Comparison of ENCODE assay signal across 5 cellular contexts in genomic region chr12:121374945-121375584, GRCh38. TPM values are rescaled to one million over a fixed set of nuclear protein-coding genes. Genes with fewer than 3 reads are reported as not detected.
DNase-seq lines count a peak whose midpoint lies in the region; ATAC-seq, FAIRE-seq and TF ChIP-seq lines count a peak whose summit lies in the region.
"Not testable (repeated sequence)": the region's sequence is repeated elsewhere in the genome, so short reads cannot be mapped to it uniquely, and the experiment has no call there.

No MANE protein-coding gene starts in this region.

- peaks cover 11% of the 10 kb centered on the region for H3K4me1 ChIP-seq in A549
- H3K4me1 ChIP-seq in HepG2 (ENCODE audit: insufficient read depth, low read length) = peaks cover 44% of the 10 kb centered on the region
- not testable (repeated sequence) for H3K4me1 ChIP-seq in neuronal stem cell (ENCODE audit: control insufficient read depth in 2 of 2, insufficient read depth in 1 of 2, low read depth in 1 of 2, low read length in 2 of 2); testis

- H3K36me3 ChIP-seq in HepG2 (replicated peaks in 1 of 2; ENCODE audit: control insufficient read depth in 1 of 2, insufficient read depth in 2 of 2, low read length in 2 of 2); neuronal stem cell (replicated peaks in 1 of 2; ENCODE audit: control insufficient read depth in 2 of 2, insufficient read depth in 2 of 2, low read length in 2 of 2); testis (ENCODE audit: low read depth, missing control alignments): not testable (repeated sequence)

- TF ChIP-seq EP300 in A549 (IDR thresholded peaks at IDR 0.05); HepG2 (IDR thresholded peaks at IDR 0.05; ENCODE audit: low read depth in 2 of 2, low read length in 2 of 2); HepG2 (CRISPR knock-in tag; IDR thresholded peaks at IDR 0.05; ENCODE audit: borderline replicate concordance): not testable (repeated sequence)

- H2BK15ac ChIP-seq in neuronal stem cell (ENCODE audit: low read length) = not testable (repeated sequence)

- not testable (repeated sequence) for H3K79me2 ChIP-seq in HepG2 (ENCODE audit: insufficient read depth, low read length)

- not testable (repeated sequence) for H3K9ac ChIP-seq in HepG2 (ENCODE audit: insufficient read depth, low read depth, low read length); neuronal stem cell (ENCODE audit: low read depth, low read length, poor library complexity)

- not testable (repeated sequence) for H3K27ac ChIP-seq in A549; HepG2 (ENCODE audit: extremely low read length, insufficient read depth, low read length); neuronal stem cell (replicated peaks; ENCODE audit: low read length); testis

- not testable (repeated sequence) for H3K27ac Mint-ChIP-seq in WTC11

- H2AFZ ChIP-seq in HepG2 (ENCODE audit: low read length); neuronal stem cell (ENCODE audit: low read length): not testable (repeated sequence)

- H3K4ac ChIP-seq in neuronal stem cell (ENCODE audit: low read length) = not testable (repeated sequence)

- not testable (repeated sequence) for H3K23ac ChIP-seq in neuronal stem cell (ENCODE audit: low read depth, low read length, poor library complexity)

- CTCF ChIA-PET in A549 (lab: Yijun Ruan, JAX) = interaction anchor here (1.6 kb wide), 1 partner anchor 68 kb away, joined by 4 read pairs; no protein-coding TSS in a partner anchor
- CTCF ChIA-PET in WTC11 (lab: Charles Lee) = interaction anchor here (0.5 kb wide), 1 partner anchor 305 kb away, joined by 3 read pairs; no protein-coding TSS in a partner anchor
- CTCF ChIA-PET in HepG2 (lab: Yijun Ruan, JAX; ENCODE audit: low intra/inter-chr PET ratio, low total read pairs) = not testable (repeated sequence)

- not testable (repeated sequence) for H2BK5ac ChIP-seq in neuronal stem cell (ENCODE audit: low read length)

- H3K9me3 ChIP-seq in A549; HepG2 (ENCODE audit: low read length); neuronal stem cell (replicated peaks in 1 of 2; ENCODE audit: control insufficient read depth in 2 of 2, insufficient read depth in 1 of 2, low read depth in 1 of 2, low read length in 2 of 2); testis: not testable (repeated sequence)

- not testable (repeated sequence) for H4K20me1 ChIP-seq in HepG2 (ENCODE audit: insufficient read depth, low read length)

- H3K14ac ChIP-seq in neuronal stem cell (ENCODE audit: low read length) = not testable (repeated sequence)

- not testable (repeated sequence) for H4K8ac ChIP-seq in neuronal stem cell (ENCODE audit: low read depth, low read length)

- not testable (repeated sequence) for H3K18ac ChIP-seq in neuronal stem cell (ENCODE audit: low read length)

- in situ Hi-C loops in HepG2 (cut with HindIII; ENCODE audit: extremely low pct_ligation_motif_present, low pct_unique_long_range_greater_than_20kb) = not testable (repeated sequence)

- not testable (repeated sequence) for H2BK120ac ChIP-seq in neuronal stem cell (ENCODE audit: low read depth, low read length)

- POLR2A ChIA-PET in A549 (lab: Yijun Ruan, JAX) = not testable (repeated sequence)
- POLR2A ChIA-PET in WTC11 (lab: Charles Lee) (interaction anchor here (0.6 kb wide), 1 partner anchor 62 kb away, joined by 3 read pairs; no protein-coding TSS in a partner anchor), HepG2 (lab: Yijun Ruan, JAX) (interaction anchor here (0.8 to 1.3 kb wide), 2 partner anchors 9 to 23 kb away, joined by 3 to 8 read pairs; partner anchors contain the start of gene ANAPC5)

- TF ChIP-seq CTCF in A549 (IDR thresholded peaks at IDR 0.05); WTC11 (IDR thresholded peaks at IDR 0.05); HepG2 (CRISPR knock-in tag; IDR thresholded peaks at IDR 0.05); testis (IDR thresholded peaks at IDR 0.05): not testable (repeated sequence)

- TF ChIP-seq RAD21 in A549 (conservative IDR thresholded peaks at IDR 0.05 in 1 of 2, IDR thresholded peaks at IDR 0.05 in 1 of 2); HepG2 (CRISPR knock-in tag; IDR thresholded peaks at IDR 0.05): not testable (repeated sequence)

- intact Hi-C loops in HepG2 (cut with micrococcal nuclease; ENCODE audit: unreplicated experiment); testis (cut with DNase I; ENCODE audit: low total_unique reads): not testable (repeated sequence)

- 87% methylated on average over 14 of the region's 14 CpGs for WGBS in A549 (ENCODE audit: missing lambda C conversion rate)
- WGBS in HepG2 (ENCODE audit: low lambda C conversion rate) = 82% methylated on average over 13 of the region's 14 CpGs
- WGBS in neuronal stem cell (ENCODE audit: extremely low coverage in 2 of 2, insufficient read length in 2 of 2, insufficient replicate concordance in 1 of 2), 2 donors = no CpG with 5 or more reads among the region's 14 CpGs
- WGBS in testis, 2 donors = 62 to 68% methylated on average over 13 to 14 of the region's 14 CpGs

- BruUV-seq in HepG2 (replicated peaks; lab: Mats Ljungman, UMichigan) = not testable (repeated sequence)

- not testable (repeated sequence) for H3K79me1 ChIP-seq in neuronal stem cell (ENCODE audit: low read depth, low read length)

- H4K91ac ChIP-seq in neuronal stem cell (ENCODE audit: low read depth, low read length, poor library complexity) = not testable (repeated sequence)

- peak overlapping the region; percentile 26 for H2AK5ac ChIP-seq in neuronal stem cell (ENCODE audit: low read depth, low read length)

- H3K27me3 Mint-ChIP-seq in WTC11 (ENCODE audit: low read depth) = not testable (repeated sequence)

- not testable (repeated sequence) for DNase-seq in A549 (ENCODE audit: low read depth in 1 of 2, low spot score in 1 of 2); WTC11 (ENCODE audit: low spot score); neuronal stem cell (ENCODE audit: low spot score)
- peak; percentile 25 for DNase-seq in HepG2 (ENCODE audit: low spot score)
- peak; percentile 62 for DNase-seq in testis

- H3K4me3 Mint-ChIP-seq in WTC11 = not testable (repeated sequence)

- ATAC-seq in A549, WTC11, HepG2: not testable (repeated sequence)

- TF ChIP-seq POLR2A in A549 (IDR thresholded peaks at IDR 0.05; ENCODE audit: low read length); HepG2 (IDR thresholded peaks at IDR 0.05; ENCODE audit: insufficient read depth in 1 of 2, low read depth in 2 of 2, low read length in 2 of 2): not testable (repeated sequence)
- TF ChIP-seq POLR2A in testis (IDR thresholded peaks at IDR 0.05) = peak; percentile 15

- not testable (repeated sequence) for H3K4me3 ChIP-seq in A549; HepG2 (replicated peaks in 1 of 3; ENCODE audit: insufficient read depth in 1 of 3, low read depth in 2 of 3, low read length in 3 of 3); neuronal stem cell (ENCODE audit: low read length in 2 of 2)
- peak overlapping the region; percentile 29 to 37 for H3K4me3 ChIP-seq in testis

- not testable (repeated sequence) for H2BK12ac ChIP-seq in neuronal stem cell (ENCODE audit: low read length)

- not testable (repeated sequence) for H3K36me3 Mint-ChIP-seq in WTC11

- not testable (repeated sequence) for H3K9me3 Mint-ChIP-seq in WTC11

- not testable (repeated sequence) for H3K27me3 ChIP-seq in HepG2 (ENCODE audit: control insufficient read depth in 1 of 2, insufficient read depth in 2 of 2, low read length in 2 of 2); neuronal stem cell (ENCODE audit: control insufficient read depth in 3 of 3, insufficient read depth in 3 of 3, low read depth in 1 of 3, low read length in 3 of 3); testis

- not testable (repeated sequence) for FAIRE-seq in A549 (lab: Jason Lieb, UNC); HepG2 (lab: Jason Lieb, UNC)

- H3K4me2 ChIP-seq in A549; HepG2 (ENCODE audit: low read depth, low read length); neuronal stem cell (ENCODE audit: insufficient read depth, low read length, poor library complexity, severe bottlenecking): not testable (repeated sequence)

- H3K4me1 Mint-ChIP-seq in WTC11 = not testable (repeated sequence)

RNA-seq across cellular contexts. Expression of gene ANAPC5, which starts 22.9 kb away (rescaled TPM):
- polyA plus RNA-seq in A549 (2011; rRNA removed) (213 and 225 TPM in 2 replicates), A549 (2017; fragmentation: RNase III; extraction: RNeasy Plus Mini Kit Qiagen cat#74134 plus additional on column Dnase treatment) (88.4 to 91.9 TPM (median 91.6 TPM) in 3 replicates), HepG2 (2011; rRNA removed) (134 and 146 TPM in 2 replicates), testis (ENCODE audit: insufficient read depth, low read depth, low replicate concordance) (95.9 TPM)
- 182 and 200 TPM in 2 replicates for polyA plus RNA-seq in A549 (2012; cell fraction: cytosol; rRNA removed)
- 214 and 271 TPM in 2 replicates for polyA plus RNA-seq in A549 (2012; cell fraction: nucleus; rRNA removed)
- polyA minus RNA-seq in A549 (2011; rRNA and poly(A)+ RNA removed) = 167 and 212 TPM in 2 replicates
- total RNA-seq in WTC11 (2021) (98.5 to 116 TPM (median 104 TPM) in 3 replicates), HepG2 (2016; rRNA removed; fragmentation: Illumina TruSeq; extraction: Trizol) (161 and 174 TPM in 2 replicates), testis (100 to 1,000 TPM; 143 to 158 TPM)
- total RNA-seq in HepG2 (2016; cell fraction: cytosol; rRNA removed; fragmentation: Illumina TruSeq; extraction: Trizol; ENCODE audit: low read depth) = 101 and 107 TPM in 2 replicates
- total RNA-seq in HepG2 (2016; cell fraction: insoluble cytoplasmic fraction; rRNA removed; fragmentation: Illumina TruSeq; extraction: Trizol) = 166 and 170 TPM in 2 replicates
- total RNA-seq in HepG2 (2016; cell fraction: membrane; rRNA removed; fragmentation: Illumina TruSeq; extraction: Trizol) = 211 and 214 TPM in 2 replicates
- 114 and 131 TPM in 2 replicates for total RNA-seq in HepG2 (2016; cell fraction: nucleus; rRNA removed; fragmentation: Illumina TruSeq; extraction: Trizol)
- polyA plus RNA-seq in HepG2 (2011; cell fraction: cytosol; rRNA removed) = 93.9 and 111 TPM in 2 replicates
- polyA plus RNA-seq in HepG2 (2011; cell fraction: nucleus; rRNA removed) = 245 and 310 TPM in 2 replicates
- 58.4 and 72.2 TPM in 2 replicates for polyA plus RNA-seq in HepG2 (2012)
- polyA plus RNA-seq in HepG2 (2016; cell fraction: cytosol; fragmentation: Illumina TruSeq; extraction: Trizol; ENCODE audit: low read depth) = 91.9 and 105 TPM in 2 replicates
- polyA plus RNA-seq in HepG2 (2016; cell fraction: insoluble cytoplasmic fraction; fragmentation: Illumina TruSeq; extraction: Trizol; ENCODE audit: low read depth) = 134 and 136 TPM in 2 replicates
- polyA plus RNA-seq in HepG2 (2016; cell fraction: membrane; fragmentation: Illumina TruSeq; extraction: Trizol; ENCODE audit: low read depth) = 143 and 147 TPM in 2 replicates
- 178 and 187 TPM in 2 replicates for polyA plus RNA-seq in HepG2 (2016; cell fraction: nucleus; fragmentation: Illumina TruSeq; extraction: Trizol; ENCODE audit: insufficient read depth, low read depth)
- polyA minus RNA-seq in HepG2 (2011; rRNA and poly(A)+ RNA removed; ENCODE audit: low replicate concordance) = 159 and 362 TPM in 2 replicates
- 55.9 and 59.9 TPM in 2 replicates for polyA minus RNA-seq in HepG2 (2011; cell fraction: cytosol; rRNA and poly(A)+ RNA removed)
- polyA minus RNA-seq in HepG2 (2011; cell fraction: nucleus; rRNA and poly(A)+ RNA removed) = 144 and 152 TPM in 2 replicates
- 108 TPM for polyA plus RNA-seq in neuronal stem cell (2013, experiment 1 of 2)
- polyA plus RNA-seq in neuronal stem cell (2013, experiment 2 of 2) = 107 TPM

RNA-seq across cellular contexts. Expression of gene RNF34, which starts 24.9 kb away (rescaled TPM):
- 59.4 and 94.4 TPM in 2 replicates for polyA plus RNA-seq in A549 (2011; rRNA removed)
- polyA plus RNA-seq in A549 (2012; cell fraction: cytosol; rRNA removed) = 41.0 and 50.8 TPM in 2 replicates
- polyA plus RNA-seq in A549 (2012; cell fraction: nucleus; rRNA removed) = 34.5 and 43.7 TPM in 2 replicates
- 39.6 to 44.5 TPM (median 42.0 TPM) in 3 replicates for polyA plus RNA-seq in A549 (2017; fragmentation: RNase III; extraction: RNeasy Plus Mini Kit Qiagen cat#74134 plus additional on column Dnase treatment)
- polyA minus RNA-seq in A549 (2011; rRNA and poly(A)+ RNA removed) = 183 and 207 TPM in 2 replicates
- total RNA-seq in WTC11 (2021) = 42.8 to 53.6 TPM (median 51.0 TPM) in 3 replicates
- total RNA-seq in HepG2 (2016; rRNA removed; fragmentation: Illumina TruSeq; extraction: Trizol) = 53.2 and 68.2 TPM in 2 replicates
- 21.6 and 23.1 TPM in 2 replicates for total RNA-seq in HepG2 (2016; cell fraction: cytosol; rRNA removed; fragmentation: Illumina TruSeq; extraction: Trizol; ENCODE audit: low read depth)
- 52.8 and 66.3 TPM in 2 replicates for total RNA-seq in HepG2 (2016; cell fraction: insoluble cytoplasmic fraction; rRNA removed; fragmentation: Illumina TruSeq; extraction: Trizol)
- total RNA-seq in HepG2 (2016; cell fraction: membrane; rRNA removed; fragmentation: Illumina TruSeq; extraction: Trizol) = 36.1 and 37.2 TPM in 2 replicates
- total RNA-seq in HepG2 (2016; cell fraction: nucleus; rRNA removed; fragmentation: Illumina TruSeq; extraction: Trizol) = 39.6 and 47.6 TPM in 2 replicates
- polyA plus RNA-seq in HepG2 (2011; rRNA removed) = 36.8 and 37.4 TPM in 2 replicates
- 17.4 and 20.4 TPM in 2 replicates for polyA plus RNA-seq in HepG2 (2011; cell fraction: cytosol; rRNA removed)
- 25.9 and 37.9 TPM in 2 replicates for polyA plus RNA-seq in HepG2 (2011; cell fraction: nucleus; rRNA removed)
- 27.0 and 30.9 TPM in 2 replicates for polyA plus RNA-seq in HepG2 (2012)
- 7.6 and 9.2 TPM in 2 replicates for polyA plus RNA-seq in HepG2 (2016; cell fraction: cytosol; fragmentation: Illumina TruSeq; extraction: Trizol; ENCODE audit: low read depth)
- 56.9 and 60.9 TPM in 2 replicates for polyA plus RNA-seq in HepG2 (2016; cell fraction: insoluble cytoplasmic fraction; fragmentation: Illumina TruSeq; extraction: Trizol; ENCODE audit: low read depth)
- polyA plus RNA-seq in HepG2 (2016; cell fraction: membrane; fragmentation: Illumina TruSeq; extraction: Trizol; ENCODE audit: low read depth) = 19.5 and 19.6 TPM in 2 replicates
- 49.3 and 52.3 TPM in 2 replicates for polyA plus RNA-seq in HepG2 (2016; cell fraction: nucleus; fragmentation: Illumina TruSeq; extraction: Trizol; ENCODE audit: insufficient read depth, low read depth)
- polyA minus RNA-seq in HepG2 (2011; rRNA and poly(A)+ RNA removed; ENCODE audit: low replicate concordance) = 165 and 250 TPM in 2 replicates
- polyA minus RNA-seq in HepG2 (2011; cell fraction: cytosol; rRNA and poly(A)+ RNA removed) = 13.7 and 21.9 TPM in 2 replicates
- 40.6 and 41.5 TPM in 2 replicates for polyA minus RNA-seq in HepG2 (2011; cell fraction: nucleus; rRNA and poly(A)+ RNA removed)
- 33.5 TPM for polyA plus RNA-seq in neuronal stem cell (2013, experiment 1 of 2)
- polyA plus RNA-seq in neuronal stem cell (2013, experiment 2 of 2) = 34.8 TPM
- total RNA-seq in testis = 10 to 100 TPM; 84.5 to 96.6 TPM
- 59.2 TPM for polyA plus RNA-seq in testis (ENCODE audit: insufficient read depth, low read depth, low replicate concordance)
